Comparison of ENCODE assay signal across 1 cellular context in genomic region chr1:221117548-221117951, GRCh38.
TF ChIP-seq lines count a peak whose summit lies in the region.

No MANE protein-coding gene starts in this region.

TF ChIP-seq in SK-N-SH, 30 proteins besides CTCF, POLR2A, EP300 and RAD21 (continued from another document):
- TF ChIP-seq USF2 (IDR thresholded peaks at IDR 0.05; ENCODE audit: borderline replicate concordance, low read depth, low read length) (no peak), IRF3 (IDR thresholded peaks at IDR 0.05; ENCODE audit: low read depth, low read length) (no peak), CHD2 (IDR thresholded peaks at IDR 0.05; ENCODE audit: low read length, partially characterized antibody) (peak; percentile 43), YY1 (IDR thresholded peaks at IDR 0.05; ENCODE audit: low read depth) (peak; percentile 27; the same call in 1 of the 2 replicates)
